14 cellular contexts compared by ENCODE assay signal in the genomic region with DNA sequence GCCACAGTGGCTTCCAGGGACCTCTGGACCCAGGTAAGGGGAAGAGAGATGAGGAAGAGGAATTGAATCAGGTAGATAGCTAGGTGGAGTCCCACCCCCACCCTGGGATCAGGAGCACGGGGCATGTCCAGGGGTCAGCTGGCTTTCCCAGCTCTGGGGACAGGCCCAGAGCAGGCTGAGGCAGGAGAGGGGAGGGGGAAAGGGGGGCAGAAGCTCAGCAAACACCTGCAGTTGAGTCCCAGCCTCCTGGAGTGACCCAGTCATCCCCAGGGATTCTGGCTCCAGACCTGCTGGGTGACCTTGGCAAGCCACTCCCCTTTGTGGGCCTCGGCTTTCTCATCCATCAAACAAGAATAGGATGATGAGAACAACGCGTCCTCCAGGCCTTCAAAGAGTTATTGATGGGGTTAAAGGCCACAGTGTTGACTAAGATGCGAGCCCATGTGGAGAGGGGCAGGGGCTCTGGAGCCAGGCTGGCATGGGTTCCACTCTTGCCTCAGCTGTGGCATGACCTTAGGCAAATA. TPM values are rescaled to one million over a fixed set of nuclear protein-coding genes. Genes with fewer than 3 reads are reported as not detected.
DNase-seq lines count a peak whose midpoint lies in the region; ATAC-seq lines count a peak whose summit lies in the region.
"Had no signal": no experiment of that assay in that cellular context is flagged by ENCODE, and none has a peak within 500 bp of the region (broad histone marks: within the 10 kb centered on the region; RNA-seq: fewer than 3 reads in every experiment).

No MANE protein-coding gene starts in this region.

- H3K36me3 ChIP-seq in skeletal muscle tissue (ENCODE audit: control insufficient read depth in 3 of 3, insufficient read depth in 3 of 3, low read length in 3 of 3) = peaks cover 0 to 2% (median 0%) of the 10 kb centered on the region in 3 donors
- H3K36me3 ChIP-seq: thoracic aorta had no signal

- no peaks in the 10 kb centered on the region for H3K9me3 Mint-ChIP-seq in activated CD4-positive, alpha-beta T cell treated with anti-CD3 and anti-CD28 coated beads for 36 hours (ENCODE audit: low read depth)
- H3K9me3 Mint-ChIP-seq: activated T-cell treated with anti-CD3 and anti-CD28 coated beads, Interleukin-2, amount 50 U/mL, for 4 hours; CD4-positive, CD25-positive, alpha-beta regulatory T cell had no signal

- H3K4me1 ChIP-seq in skeletal muscle tissue (ENCODE audit: control insufficient read depth in 3 of 3, insufficient read depth in 3 of 3, low read length in 3 of 3) = peaks cover 38 to 68% (median 50%) of the 10 kb centered on the region in 3 donors

- DNase-seq in DMS53 treated with DMSO at 0.1 percent for 48 hours (lab: John Stamatoyannopoulos, UW; ENCODE audit: unreplicated experiment) = peak; percentile 66
- peak; percentile 67 for DNase-seq in SK-N-DZ (ENCODE audit: low spot score)
- peak in 1 of 2 donors; percentile 64 for DNase-seq in left colon
- no peak for DNase-seq in activated CD4-positive, alpha-beta T cell treated with anti-CD3 and anti-CD28 coated beads for 36 hours
- no peak for DNase-seq in germinal center (ENCODE audit: low spot score)
- no peak for DNase-seq in iPS-NIHi11 (ENCODE audit: low spot score)
- DNase-seq: activated CD4-positive, alpha-beta T cell treated with anti-CD3 and anti-CD28 coated beads, Interleukin-2, amount 50 U/mL, for 4 hours; activated T-cell treated with anti-CD3 and anti-CD28 coated beads, Interleukin-2, amount 50 U/mL, for 4 hours; CD4-positive, CD25-positive, alpha-beta regulatory T cell; NCI-H226 had no signal

- no peaks in the 10 kb centered on the region for H3K9me3 ChIP-seq in skeletal muscle tissue (ENCODE audit: control insufficient read depth in 3 of 3, low read length in 3 of 3)
- H3K9me3 ChIP-seq: gastroesophageal sphincter, thoracic aorta had no signal

- ATAC-seq in left colon = peak; percentile 14
- ATAC-seq in activated CD4-positive, alpha-beta T cell treated with anti-CD3 and anti-CD28 coated beads for 36 hours = no peak
- ATAC-seq: activated T-cell treated with anti-CD3 and anti-CD28 coated beads, Interleukin-2, amount 50 U/mL, for 4 hours; gastroesophageal sphincter; SK-N-SH treated with all-trans-retinoic acid at 6 μM for 48 hours had no signal

- POLR2A ChIA-PET in activated CD4-positive, alpha-beta T cell treated with anti-CD3 and anti-CD28 coated beads for 36 hours (lab: Charles Lee) = no interaction called here

- no peak overlapping the region for H3K4me3 Mint-ChIP-seq in activated CD4-positive, alpha-beta T cell treated with anti-CD3 and anti-CD28 coated beads for 36 hours
- H3K4me3 Mint-ChIP-seq: activated T-cell treated with anti-CD3 and anti-CD28 coated beads, Interleukin-2, amount 50 U/mL, for 4 hours had no signal

- no peak overlapping the region for H3K27ac Mint-ChIP-seq in activated CD4-positive, alpha-beta T cell treated with anti-CD3 and anti-CD28 coated beads for 36 hours
- H3K27ac Mint-ChIP-seq: CD4-positive, CD25-positive, alpha-beta regulatory T cell had no signal

- H3K4me1 Mint-ChIP-seq in activated CD4-positive, alpha-beta T cell treated with anti-CD3 and anti-CD28 coated beads for 36 hours = peaks cover 18% of the 10 kb centered on the region

- H3K27me3 ChIP-seq in skeletal muscle tissue (ENCODE audit: control insufficient read depth in 3 of 3, insufficient read depth in 3 of 3, low read length in 3 of 3) = no peaks in the 10 kb centered on the region
- H3K27me3 ChIP-seq: gastroesophageal sphincter had no signal

- no peaks in the 10 kb centered on the region for H3K27me3 Mint-ChIP-seq in activated CD4-positive, alpha-beta T cell treated with anti-CD3 and anti-CD28 coated beads for 36 hours
- H3K27me3 Mint-ChIP-seq: CD4-positive, CD25-positive, alpha-beta regulatory T cell had no signal

- intact Hi-C loops in left colon (cut with DNase I, micrococcal nuclease) = no loop called here
- intact Hi-C loops in activated CD4-positive, alpha-beta T cell treated with anti-CD3 and anti-CD28 coated beads for 36 hours (cut with DNase I, micrococcal nuclease) = no loop called here

- H3K9ac ChIP-seq in skeletal muscle tissue (ENCODE audit: low read depth in 1 of 3, low read length in 3 of 3) = peak overlapping the region in 1 of 3 donors; percentile 62

- H3K4me3 ChIP-seq in skeletal muscle tissue (ENCODE audit: low read length in 3 of 3) = no peak overlapping the region
- H3K4me3 ChIP-seq: gastroesophageal sphincter, thoracic aorta had no signal

- H3K27ac ChIP-seq in skeletal muscle tissue (ENCODE audit: low read depth, low read length) = peak overlapping the region; percentile 26
- H3K27ac ChIP-seq: gastroesophageal sphincter, thoracic aorta had no signal

- no peaks in the 10 kb centered on the region for H3K36me3 Mint-ChIP-seq in activated CD4-positive, alpha-beta T cell treated with anti-CD3 and anti-CD28 coated beads for 36 hours (ENCODE audit: low read depth)

- CTCF ChIA-PET in activated CD4-positive, alpha-beta T cell treated with anti-CD3 and anti-CD28 coated beads for 36 hours (lab: Charles Lee) = interaction anchor here (0.6 to 1.1 kb wide), 4 partner anchors 12 to 53 kb away, joined by 3 to 4 read pairs (median 3); no protein-coding TSS in a partner anchor

RNA-seq across cellular contexts. Expression of a gene that starts 16.0 kb away (rescaled TPM):
- polyA plus RNA-seq in SK-N-DZ (2014; cell fraction: cytosol; rRNA removed) = 30.0 and 37.8 TPM in 2 replicates
- 20.7 and 34.3 TPM in 2 replicates for polyA plus RNA-seq in SK-N-DZ (2014; cell fraction: nucleus; rRNA removed)
- total RNA-seq in left colon = 100 to 1,000 TPM; 417 to 464 TPM
- total RNA-seq in skeletal muscle tissue = 28.2 TPM
- 10 to 100 TPM in 1 of 2 experiments, 1 to 10 TPM in 1; 8.3 to 12.9 TPM for total RNA-seq in activated CD4-positive, alpha-beta T cell treated with anti-CD3 and anti-CD28 coated beads for 36 hours

RNA-seq across cellular contexts. Expression of a gene that starts 25.6 kb away (rescaled TPM):
- polyA plus RNA-seq in SK-N-DZ (2014; cell fraction: cytosol; rRNA removed) = 63.6 and 74.0 TPM in 2 replicates
- polyA plus RNA-seq in SK-N-DZ (2014; cell fraction: nucleus; rRNA removed) = 135 and 164 TPM in 2 replicates
- total RNA-seq in left colon (10 to 100 TPM; 62.5 to 69.1 TPM), skeletal muscle tissue (98.6 TPM)
- total RNA-seq in activated CD4-positive, alpha-beta T cell treated with anti-CD3 and anti-CD28 coated beads for 36 hours = 10 to 100 TPM; 69.9 to 76.6 TPM

RNA-seq across cellular contexts. Expression of a gene that starts 36.4 kb away (rescaled TPM):
- polyA plus RNA-seq in SK-N-DZ (2014; cell fraction: cytosol; rRNA removed) = 21.2 TPM in 2 replicates
- 161 and 209 TPM in 2 replicates for polyA plus RNA-seq in SK-N-DZ (2014; cell fraction: nucleus; rRNA removed)
- total RNA-seq in left colon (10 to 100 TPM; 44.4 to 54.2 TPM), skeletal muscle tissue (7.3 TPM)
- total RNA-seq in activated CD4-positive, alpha-beta T cell treated with anti-CD3 and anti-CD28 coated beads for 36 hours = 10 to 100 TPM; 55.3 to 59.4 TPM

Comparison
In these comparisons a context has a peak if more than half of its experiments do, and no peak if none do; other contexts are left out.
1. DNase-seq: peak in DMS53 treated with DMSO at 0.1 percent for 48 hours (single experiment) and SK-N-DZ (single experiment); none in activated CD4-positive, alpha-beta T cell treated with anti-CD3 and anti-CD28 coated beads for 36 hours (single experiment), germinal center (single experiment) and iPS-NIHi11 (single experiment).
2. RNA of a gene that starts 16.0 kb away (total RNA-seq): 417 to 464 TPM in left colon; 28.2 TPM in skeletal muscle tissue (single experiment) and 8.3 to 12.9 TPM in activated CD4-positive, alpha-beta T cell treated with anti-CD3 and anti-CD28 coated beads for 36 hours; every median in the first group is over 10 times any median in the second.